In genomic region chr11:76444384-76445121, GRCh38 we compare ENCODE assay signal across 1 cellular context.
A peak's percentile ranks its signal among the peaks of the same experiment; 100 is the strongest.
TF ChIP-seq lines count a peak whose summit lies in the region.

Gene EMSY, plus strand, starts transcription at chr11:76445018. Its CDS starts 1,921 bp downstream, at chr11:76446939.

TF ChIP-seq in liver, 16 proteins besides CTCF, POLR2A, EP300 and RAD21 (continued from another document):
- peak; percentile 90 for TF ChIP-seq ZBTB33 (IDR thresholded peaks at IDR 0.05)
- no peak for TF ChIP-seq HNF4G (IDR thresholded peaks at IDR 0.05)
- peak; percentile 94 for TF ChIP-seq TAF1 (conservative IDR thresholded peaks at IDR 0.05)
- TF ChIP-seq EGR1 (IDR thresholded peaks at IDR 0.05; ENCODE audit: low read depth in 2 of 2), result no peak
TF ChIP-seq in liver: peak in this region for 13.
